8 cellular contexts compared by ENCODE assay signal in genomic region chr13:53782400-53783030, GRCh38.
DNase-seq lines count a peak whose midpoint lies in the region; ATAC-seq and TF ChIP-seq lines count a peak whose summit lies in the region.

No MANE protein-coding gene starts in this region.

- ATAC-seq in GM18519 (IDR thresholded peaks at IDR 0.05; ENCODE audit: low FRiP score, unreplicated experiment) = peak; percentile 52
- peak; percentile 67 for ATAC-seq in HG03342 (IDR thresholded peaks at IDR 0.05; ENCODE audit: unreplicated experiment)
- peak; percentile 24 for ATAC-seq in left ventricle myocardium superior
- no peak for ATAC-seq in activated CD8-positive, alpha-beta memory T cell treated with anti-CD3 and anti-CD28 coated beads, Interleukin-2, amount 10 ng/mL, durations not matched to agents 7 days and 5 days

- H3K9me3 ChIP-seq in BE2C (no peaks in the 10 kb centered on the region), adipocyte (ENCODE audit: control insufficient read depth, low read length) (no peaks in the 10 kb centered on the region)

- H3K4me3 Mint-ChIP-seq in activated CD8-positive, alpha-beta memory T cell treated with anti-CD3 and anti-CD28 coated beads, Interleukin-2, amount 10 ng/mL, durations not matched to agents 7 days and 5 days = no peak overlapping the region

- peak; percentile 80 for TF ChIP-seq CTCF in BE2C (IDR thresholded peaks at IDR 0.05; ENCODE audit: low read depth, low read length)
- peak; percentile 80 for TF ChIP-seq CTCF in retinal pigment epithelial cell (conservative IDR thresholded peaks at IDR 0.05; ENCODE audit: low read depth, low read length)

- peak; percentile 30 for DNase-seq in BE2C
- peak; percentile 54 for DNase-seq in NCI-H2196 (lab: John Stamatoyannopoulos, UW; ENCODE audit: unreplicated experiment)
- peak; percentile 81 for DNase-seq in adipocyte (ENCODE audit: low read depth)
- no peak for DNase-seq in left ventricle myocardium superior
- DNase-seq in retinal pigment epithelial cell (ENCODE audit: low read depth) = peak; percentile 21
- no peak for DNase-seq in activated CD8-positive, alpha-beta memory T cell treated with anti-CD3 and anti-CD28 coated beads, Interleukin-2, amount 10 ng/mL, durations not matched to agents 7 days and 5 days

- no peaks in the 10 kb centered on the region for H3K36me3 Mint-ChIP-seq in activated CD8-positive, alpha-beta memory T cell treated with anti-CD3 and anti-CD28 coated beads, Interleukin-2, amount 10 ng/mL, durations not matched to agents 7 days and 5 days

- H3K4me1 ChIP-seq in BE2C (no peaks in the 10 kb centered on the region), adipocyte (ENCODE audit: control insufficient read depth, insufficient read depth, low read length) (no peaks in the 10 kb centered on the region)

- H3K4me3 ChIP-seq in BE2C (ENCODE audit: low read depth, low read length) (no peak overlapping the region), adipocyte (ENCODE audit: low read length) (peak overlapping the region; percentile 12), retinal pigment epithelial cell (ENCODE audit: low read length) (peak overlapping the region; percentile 42)

- H3K9ac ChIP-seq in adipocyte (ENCODE audit: low read length) = no peak overlapping the region

- H3K27me3 Mint-ChIP-seq in activated CD8-positive, alpha-beta memory T cell treated with anti-CD3 and anti-CD28 coated beads, Interleukin-2, amount 10 ng/mL, durations not matched to agents 7 days and 5 days = no peaks in the 10 kb centered on the region

- H3K9me3 Mint-ChIP-seq in activated CD8-positive, alpha-beta memory T cell treated with anti-CD3 and anti-CD28 coated beads, Interleukin-2, amount 10 ng/mL, durations not matched to agents 7 days and 5 days (ENCODE audit: low read depth) = no peaks in the 10 kb centered on the region

- H3K27me3 ChIP-seq in BE2C (no peaks in the 10 kb centered on the region), adipocyte (replicated peaks; ENCODE audit: control insufficient read depth, insufficient read depth, low read length) (peaks cover 7% of the 10 kb centered on the region)

- intact Hi-C loops in left ventricle myocardium superior (cut with micrococcal nuclease) = no loop called here

- H3K27ac Mint-ChIP-seq in activated CD8-positive, alpha-beta memory T cell treated with anti-CD3 and anti-CD28 coated beads, Interleukin-2, amount 10 ng/mL, durations not matched to agents 7 days and 5 days = no peak overlapping the region

- H3K4me1 Mint-ChIP-seq in activated CD8-positive, alpha-beta memory T cell treated with anti-CD3 and anti-CD28 coated beads, Interleukin-2, amount 10 ng/mL, durations not matched to agents 7 days and 5 days = no peaks in the 10 kb centered on the region

- CTCF ChIA-PET in activated CD8-positive, alpha-beta memory T cell treated with anti-CD3 and anti-CD28 coated beads, Interleukin-2, amount 10 ng/mL, durations not matched to agents 7 days and 5 days (lab: Charles Lee) = no interaction called here

- H3K36me3 ChIP-seq in BE2C = no peaks in the 10 kb centered on the region
- no peaks in the 10 kb centered on the region for H3K36me3 ChIP-seq in adipocyte (ENCODE audit: control insufficient read depth, insufficient read depth, low read length, severe bottlenecking)

Comparison
In these comparisons a context has a peak if more than half of its experiments do, and no peak if none do; other contexts are left out.
1. DNase-seq: peak in BE2C (single experiment), NCI-H2196 (single experiment), adipocyte (single experiment) and retinal pigment epithelial cell (single experiment); none in left ventricle myocardium superior (single experiment) and activated CD8-positive, alpha-beta memory T cell treated with anti-CD3 and anti-CD28 coated beads, Interleukin-2, amount 10 ng/mL, durations not matched to agents 7 days and 5 days (single experiment).